Comparison of ENCODE assay signal across 8 cellular contexts in the genomic region with DNA sequence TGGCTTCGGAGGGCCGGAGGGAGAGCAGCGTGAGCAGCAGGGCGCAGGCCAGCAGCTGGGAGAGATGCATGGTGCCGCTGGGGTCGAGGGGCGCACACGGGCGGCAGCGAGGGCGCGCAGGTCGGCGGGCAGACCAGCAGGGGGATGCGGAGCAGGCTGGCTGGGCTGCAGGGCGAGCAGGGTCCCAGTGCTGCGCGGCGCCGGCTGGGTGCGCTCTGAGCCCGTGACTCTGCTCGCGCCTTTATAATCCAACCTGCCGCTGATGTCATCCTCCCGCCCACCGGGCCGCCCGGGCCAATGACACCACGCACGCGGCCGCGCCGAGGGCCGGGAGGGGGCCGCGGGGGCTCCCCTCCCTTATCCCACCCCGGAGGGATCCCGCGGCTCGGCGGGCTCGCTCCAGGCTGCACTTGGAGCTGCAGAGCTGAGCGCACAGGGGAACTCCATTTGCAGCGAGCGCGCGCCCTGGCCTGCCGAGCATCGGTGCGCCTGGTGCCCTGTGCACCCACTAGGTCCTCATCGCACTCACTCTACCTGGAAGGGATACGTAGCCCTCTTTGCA. TPM values are rescaled to one million over a fixed set of nuclear protein-coding genes. Genes with fewer than 3 reads are reported as not detected.
A peak's percentile ranks its signal among the peaks of the same experiment; 100 is the strongest.
DNase-seq lines count a peak whose midpoint lies in the region; ATAC-seq, FAIRE-seq and TF ChIP-seq lines count a peak whose summit lies in the region.

Gene NPPC (minus strand): TSS at position 217 of the 562 bp plus-strand sequence. CDS start 147 bp downstream, at position 70.

- H3K4me3 ChIP-seq in PC-3 (ENCODE audit: low read length) (peak within 1 kb of the TSS; percentile 63), trophoblast cell (ENCODE audit: low read depth, low read length) (peak within 1 kb of the TSS; percentile 61)

- H2BK5ac ChIP-seq in trophoblast cell (ENCODE audit: low read depth, low read length, poor library complexity): no peak within 1 kb of the TSS

- H3K36me3 ChIP-seq in PC-3 (ENCODE audit: low read depth, low read length) (no peaks in the 10 kb centered on the region), trophoblast cell (ENCODE audit: control insufficient read depth in 1 of 2, insufficient read depth in 2 of 2, low read length in 2 of 2) (no peaks in the 10 kb centered on the region)

- ATAC-seq in PC-3: peak; percentile 52

- no peak within 1 kb of the TSS for H3K14ac ChIP-seq in trophoblast cell (ENCODE audit: low read length)

- H4K20me1 ChIP-seq in PC-3 (ENCODE audit: low read length): no peaks in the 10 kb centered on the region

- POLR2A ChIA-PET in PC-3 (lab: Charles Lee; ENCODE audit: unreplicated experiment): no interaction called here

- no peak within 1 kb of the TSS for H2BK120ac ChIP-seq in trophoblast cell (ENCODE audit: insufficient read depth, low read length, poor library complexity)

- peak; percentile 17 for FAIRE-seq in urothelium cell line (lab: Jason Lieb, UNC)

- no peak within 1 kb of the TSS for H4K12ac ChIP-seq in trophoblast cell (ENCODE audit: low read depth, low read length)

- no peaks in the 10 kb centered on the region for H3K79me1 ChIP-seq in trophoblast cell (ENCODE audit: low read length)

- no peak within 1 kb of the TSS for H3K18ac ChIP-seq in trophoblast cell (ENCODE audit: low read length)

- H3K27me3 ChIP-seq in PC-3 (ENCODE audit: low read length): peaks cover 25% of the 10 kb centered on the region
- peaks cover 41% of the 10 kb centered on the region for H3K27me3 ChIP-seq in trophoblast cell (ENCODE audit: insufficient read depth, low read length)

- CTCF ChIA-PET in PC-3 (lab: Charles Lee): no interaction called here

- H3K79me2 ChIP-seq in PC-3 (ENCODE audit: low read length): no peaks in the 10 kb centered on the region
- H3K79me2 ChIP-seq in trophoblast cell (ENCODE audit: control insufficient read depth, insufficient read depth, low read length, poor library complexity): no peaks in the 10 kb centered on the region

- no peak within 1 kb of the TSS for H3K4ac ChIP-seq in trophoblast cell (ENCODE audit: low read depth, low read length)

- intact Hi-C loops in PC-3 (cut with micrococcal nuclease) (no loop called here), head of caudate nucleus (cut with DNase I) (loop anchor here (5.0 kb wide), 2 partner anchors 216 to 401 kb away; no protein-coding TSS in a partner anchor)

- no TSS peak for BruUV-seq in PC-3 (replicated peaks; lab: Mats Ljungman, UMichigan)

- peak; percentile 30 for TF ChIP-seq CTCF in PC-3 (conservative IDR thresholded peaks at IDR 0.05; ENCODE audit: low read depth, low read length)

- H2BK12ac ChIP-seq in trophoblast cell (ENCODE audit: low read length): no peak within 1 kb of the TSS

- H2AK5ac ChIP-seq in trophoblast cell (ENCODE audit: low read length): no peak within 1 kb of the TSS

- peak; percentile 20 for DNase-seq in NCI-H2029 treated with DMSO at 0.1 percent for 48 hours (lab: John Stamatoyannopoulos, UW)
- no peak for DNase-seq in NCI-H2029 (lab: John Stamatoyannopoulos, UW)
- DNase-seq in HuH-7 (ENCODE audit: low spot score): peak; percentile 87
- DNase-seq in PC-3: peak; percentile 19
- DNase-seq in activated naive CD4-positive, alpha-beta T cell treated with Interleukin-2 at 50 U/mL for 16 hours: peak; percentile 64
- DNase-seq in head of caudate nucleus: peak; percentile 63 to 92 (median 79)
- peak; percentile 18 to 64 for DNase-seq in trophoblast cell
- DNase-seq in urothelium cell line (ENCODE audit: low spot score): peak; percentile 73

- H3K9ac ChIP-seq in PC-3 (ENCODE audit: low read length) (no peak within 1 kb of the TSS), trophoblast cell (ENCODE audit: low read length) (no peak within 1 kb of the TSS)

- H3K23ac ChIP-seq in trophoblast cell (ENCODE audit: low read length): no peak within 1 kb of the TSS

- H3K4me2 ChIP-seq in PC-3 (ENCODE audit: low read length) (peak within 1 kb of the TSS; percentile 86), trophoblast cell (ENCODE audit: low read length) (peak within 1 kb of the TSS; percentile 83)

- H3K27ac ChIP-seq in PC-3 (ENCODE audit: low read length): no peak within 1 kb of the TSS
- no peak within 1 kb of the TSS for H3K27ac ChIP-seq in trophoblast cell (ENCODE audit: low read depth, low read length)

- H3K9me2 ChIP-seq in PC-3 (replicated peaks; ENCODE audit: low read length): no peaks in the 10 kb centered on the region

- no CpG with 5 or more reads among the region's 54 CpGs for WGBS in trophoblast cell (ENCODE audit: extremely low coverage, insufficient coverage, insufficient read length)

- no peak within 1 kb of the TSS for H4K8ac ChIP-seq in trophoblast cell (ENCODE audit: low read depth, low read length)

- H2AFZ ChIP-seq in PC-3 (ENCODE audit: low read length) (peak within 1 kb of the TSS; percentile 67), trophoblast cell (ENCODE audit: insufficient read depth, low read length, poor library complexity) (peak within 1 kb of the TSS; percentile 0)

- H3F3A ChIP-seq in PC-3 (ENCODE audit: low read length, unreplicated experiment): no peaks in the 10 kb centered on the region

- H4K91ac ChIP-seq in trophoblast cell (ENCODE audit: low read depth, low read length): no peak within 1 kb of the TSS

- H3K9me3 ChIP-seq in PC-3 (ENCODE audit: low read length) (no peaks in the 10 kb centered on the region), trophoblast cell (ENCODE audit: insufficient read depth, low read depth, low read length) (peaks cover 3% of the 10 kb centered on the region)

- H3K4me1 ChIP-seq in PC-3 (ENCODE audit: insufficient read depth, low read length): 0 out of 2 replicates have a peak, but pooled peaks cover 8% of the 10 kb centered on the region
- H3K4me1 ChIP-seq in trophoblast cell (ENCODE audit: control insufficient read depth in 1 of 2, insufficient read depth in 2 of 2, low read length in 2 of 2): peaks cover 11 to 18% of the 10 kb centered on the region in 2 experiments

RNA-seq across cellular contexts. Expression of gene NPPC, which starts in this region (rescaled TPM):
- total RNA-seq in PC-3 (2014; rRNA removed): not detected in 2 replicates
- polyA plus RNA-seq in trophoblast cell (2013): 0.94 and 1.3 TPM in 2 replicates

Comparison
In these comparisons a context has a peak if more than half of its experiments do, and no peak if none do; other contexts are left out.
1. Peak in DNase-seq, ATAC-seq, H3K4me3 ChIP-seq and H3K4me2 ChIP-seq in PC-3; RNA of the gene not detected or under 1 TPM.